Comparison of ENCODE assay signal across 18 cellular contexts in genomic region chr22:38111941-38112355, GRCh38. TPM values are rescaled to one million over a fixed set of nuclear protein-coding genes. Genes with fewer than 3 reads are reported as not detected.
"Had no signal": no experiment of that assay in that cellular context is flagged by ENCODE, and none has a peak within 500 bp of the region (broad histone marks: within the 10 kb centered on the region; RNA-seq: fewer than 3 reads in every experiment).

No MANE protein-coding gene starts in this region.

- H3K27me3 ChIP-seq: body of pancreas, sigmoid colon, testis had no signal

- H3K9me3 ChIP-seq: body of pancreas, prostate gland, sigmoid colon, testis had no signal

- H3K27me3 Mint-ChIP-seq: central memory CD8-positive, alpha-beta T cell; naive B cell had no signal

- H3K27ac ChIP-seq: body of pancreas, prostate gland, sigmoid colon, testis had no signal

- H3K4me1 ChIP-seq: prostate gland had no signal

- DNase-seq: activated effector memory CD4-positive, alpha-beta T cell treated with Interleukin-2 at 50 U/mL for 16 hours; amniotic stem cell; hypothalamus; naive B cell; nucleus accumbens; sigmoid colon; stimulated activated CD4-positive, alpha-beta T cell treated with anti-CD3 and anti-CD28 coated beads, Interleukin-2, amount 100 ng/mL, for 48 hours; stimulated activated naive CD8-positive, alpha-beta T cell treated with anti-CD3 and anti-CD28 coated beads, Interleukin-15, Interleukin-2, amounts not matched to agents 100 U/mL and 50 U/mL, for 24 hours; T-helper 2 cell; testis had no signal

- H3K9me3 Mint-ChIP-seq: activated naive CD4-positive, alpha-beta T cell treated with anti-CD3 and anti-CD28 coated beads, Interleukin-2, amount 50 U/mL, for 72 hours; central memory CD8-positive, alpha-beta T cell; dendritic cell treated with granulocyte-macrophage colony-stimulating factor and Interleukin-4, amounts not matched to agents 40 ng/mL and 50 ng/mL, for 4 days; naive B cell had no signal

- H3K27ac Mint-ChIP-seq: dendritic cell treated with granulocyte-macrophage colony-stimulating factor and Interleukin-4, amounts not matched to agents 40 ng/mL and 50 ng/mL, for 4 days; naive B cell had no signal

- ATAC-seq: activated CD4-positive, CD25-positive, alpha-beta regulatory T cell treated with anti-CD3 and anti-CD28 coated beads, Interleukin-2, amount 50 U/mL, for 24 hours; activated naive CD4-positive, alpha-beta T cell treated with anti-CD3 and anti-CD28 coated beads, Interleukin-2, amount 50 U/mL, for 72 hours; body of pancreas; stimulated activated naive CD8-positive, alpha-beta T cell treated with anti-CD3 and anti-CD28 coated beads, Interleukin-15, Interleukin-2, amounts not matched to agents 100 U/mL and 50 U/mL, for 24 hours had no signal

- H3K36me3 Mint-ChIP-seq: activated naive CD4-positive, alpha-beta T cell treated with anti-CD3 and anti-CD28 coated beads, Interleukin-2, amount 50 U/mL, for 72 hours had no signal

- H3K36me3 ChIP-seq: prostate gland had no signal

- H3K4me3 Mint-ChIP-seq: central memory CD8-positive, alpha-beta T cell; dendritic cell treated with granulocyte-macrophage colony-stimulating factor and Interleukin-4, amounts not matched to agents 40 ng/mL and 50 ng/mL, for 4 days; naive B cell had no signal

- H3K4me3 ChIP-seq: body of pancreas, prostate gland, sigmoid colon, testis had no signal

RNA-seq across cellular contexts. Expression of gene BAIAP2L2, which starts 1.5 kb away (rescaled TPM):
- total RNA-seq: urinary bladder had no signal

RNA-seq across cellular contexts. Expression of gene SLC16A8, which starts 28.0 kb away (rescaled TPM):
- total RNA-seq: body of pancreas, glomerular endothelial cell had no signal
